In the genomic region with DNA sequence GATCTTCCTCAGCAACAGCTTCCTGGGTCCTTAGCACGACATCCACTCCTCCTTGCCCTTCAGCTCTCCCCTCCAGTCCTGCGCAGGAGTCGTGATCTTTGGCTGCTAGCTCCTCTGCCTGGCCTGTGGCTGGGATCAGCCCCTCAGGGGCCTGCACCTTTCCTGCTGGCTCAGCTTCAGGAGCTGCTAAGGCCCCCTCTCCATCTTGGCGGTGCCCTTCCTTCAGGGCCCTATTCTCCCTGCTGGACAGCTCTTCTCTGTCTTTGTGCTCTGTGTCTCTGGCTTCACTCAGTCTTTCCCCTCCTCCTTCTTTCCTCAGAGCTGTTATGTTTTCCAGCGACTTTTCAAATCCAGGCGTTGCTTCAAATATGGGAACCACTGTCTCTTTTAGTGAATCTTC, we compare ENCODE assay signal across 18 cellular contexts. TPM values are rescaled to one million over a fixed set of nuclear protein-coding genes. Genes with fewer than 3 reads are reported as not detected.
DNase-seq lines count a peak whose midpoint lies in the region; ATAC-seq, FAIRE-seq and TF ChIP-seq lines count a peak whose summit lies in the region.
"Had no signal": no experiment of that assay in that cellular context is flagged by ENCODE, and none has a peak within 500 bp of the region (broad histone marks: within the 10 kb centered on the region; RNA-seq: fewer than 3 reads in every experiment).

No MANE protein-coding gene starts in this region.

- H2AFZ ChIP-seq in HepG2 (ENCODE audit: low read length) = no peak overlapping the region

- H3K4me1 ChIP-seq in HepG2 (ENCODE audit: insufficient read depth, low read length) = no peaks in the 10 kb centered on the region
- H3K4me1 ChIP-seq in small intestine (ENCODE audit: control insufficient read depth in 2 of 2, insufficient read depth in 1 of 2, low read depth in 1 of 2, low read length in 1 of 2) = no peaks in the 10 kb centered on the region
- H3K4me1 ChIP-seq: HAP-1 had no signal

- H3K27me3 Mint-ChIP-seq in WTC11 (ENCODE audit: low read depth) = no peaks in the 10 kb centered on the region
- H3K27me3 Mint-ChIP-seq in stimulated activated memory B cell treated with anti-CD40 and anti-IgM and Interleukin-4, amounts not matched to agents 10 μg/mL and 1 μg/mL and 100 μg/mL, for 72 hours = no peaks in the 10 kb centered on the region

- no peak for TF ChIP-seq EP300 in Ishikawa (IDR thresholded peaks at IDR 0.05; ENCODE audit: borderline replicate concordance)
- no peak for TF ChIP-seq EP300 in HepG2 (IDR thresholded peaks at IDR 0.05; ENCODE audit: low read depth in 2 of 2, low read length in 2 of 2)
- TF ChIP-seq EP300 in HepG2 (CRISPR knock-in tag; IDR thresholded peaks at IDR 0.05; ENCODE audit: borderline replicate concordance) = no peak

- H3K9me3 ChIP-seq in HepG2 (ENCODE audit: low read length) (no peaks in the 10 kb centered on the region), small intestine (ENCODE audit: control insufficient read depth, low read depth) (no peaks in the 10 kb centered on the region)
- H3K9me3 ChIP-seq: HAP-1 had no signal

- no peaks in the 10 kb centered on the region for H3K36me3 Mint-ChIP-seq in WTC11
- H3K36me3 Mint-ChIP-seq in stimulated activated memory B cell treated with anti-CD40 and anti-IgM and Interleukin-4, amounts not matched to agents 10 μg/mL and 1 μg/mL and 100 μg/mL, for 72 hours = no peaks in the 10 kb centered on the region

- H3K36me3 ChIP-seq in HepG2 (replicated peaks in 1 of 2; ENCODE audit: control insufficient read depth in 1 of 2, insufficient read depth in 2 of 2, low read length in 2 of 2) (no peaks in the 10 kb centered on the region), small intestine (ENCODE audit: control insufficient read depth in 2 of 2, insufficient read depth in 2 of 2, low read length in 2 of 2) (no peaks in the 10 kb centered on the region)
- H3K36me3 ChIP-seq: HAP-1 had no signal

- FAIRE-seq in HepG2 (lab: Jason Lieb, UNC) = no peak
- no peak for FAIRE-seq in small intestine (lab: Jason Lieb, UNC)
- FAIRE-seq: K562 had no signal

- CTCF ChIA-PET in WTC11 (lab: Charles Lee) (interaction anchor here (1.0 kb wide), 1 partner anchor 68 kb away, joined by 4 read pairs; no protein-coding TSS in a partner anchor), HepG2 (lab: Yijun Ruan, JAX; ENCODE audit: low intra/inter-chr PET ratio, low total read pairs) (no interaction called here)

- no peak for TF ChIP-seq CTCF in WTC11 (IDR thresholded peaks at IDR 0.05)
- no peak for TF ChIP-seq CTCF in HepG2 (CRISPR knock-in tag; IDR thresholded peaks at IDR 0.05)

- H3K4me2 ChIP-seq in HepG2 (ENCODE audit: low read depth, low read length) = no peak overlapping the region

- no TSS peak for BruUV-seq in HepG2 (replicated peaks; lab: Mats Ljungman, UMichigan)

- ATAC-seq in WTC11 (peak; percentile 66), HepG2 (peak; percentile 44), GM18520 (IDR thresholded peaks at IDR 0.05; ENCODE audit: unreplicated experiment) (no peak)
- peak; percentile 34 for ATAC-seq in stimulated activated memory B cell treated with anti-CD40 and anti-IgM and Interleukin-4, amounts not matched to agents 10 μg/mL and 1 μg/mL and 100 μg/mL, for 72 hours
- ATAC-seq: K562, Panc1 had no signal

- no peak overlapping the region for H3K4me3 Mint-ChIP-seq in WTC11
- no peak overlapping the region for H3K4me3 Mint-ChIP-seq in stimulated activated memory B cell treated with anti-CD40 and anti-IgM and Interleukin-4, amounts not matched to agents 10 μg/mL and 1 μg/mL and 100 μg/mL, for 72 hours

- in situ Hi-C loops in HepG2 (cut with HindIII; ENCODE audit: extremely low pct_ligation_motif_present, low pct_unique_long_range_greater_than_20kb) = no loop called here

- no peak overlapping the region for H3K27ac Mint-ChIP-seq in WTC11
- H3K27ac Mint-ChIP-seq in stimulated activated memory B cell treated with anti-CD40 and anti-IgM and Interleukin-4, amounts not matched to agents 10 μg/mL and 1 μg/mL and 100 μg/mL, for 72 hours = no peak overlapping the region

- H3K27me3 ChIP-seq in HepG2 (ENCODE audit: control insufficient read depth in 1 of 2, insufficient read depth in 2 of 2, low read length in 2 of 2) (peaks cover 0 to 10% of the 10 kb centered on the region in 2 experiments; a peak in 2 of 5 replicates), small intestine (ENCODE audit: control insufficient read depth in 2 of 2, insufficient read depth in 2 of 2, low read length in 2 of 2) (no peaks in the 10 kb centered on the region)

- H3K9me3 Mint-ChIP-seq in WTC11 = no peaks in the 10 kb centered on the region
- H3K9me3 Mint-ChIP-seq in stimulated activated memory B cell treated with anti-CD40 and anti-IgM and Interleukin-4, amounts not matched to agents 10 μg/mL and 1 μg/mL and 100 μg/mL, for 72 hours = no peaks in the 10 kb centered on the region

- TF ChIP-seq POLR2A in HepG2 (IDR thresholded peaks at IDR 0.05; ENCODE audit: insufficient read depth in 1 of 2, low read depth in 2 of 2, low read length in 2 of 2) = no peak

- no peak for TF ChIP-seq RAD21 in Ishikawa (IDR thresholded peaks at IDR 0.05; ENCODE audit: low read depth)
- no peak for TF ChIP-seq RAD21 in HepG2 (CRISPR knock-in tag; IDR thresholded peaks at IDR 0.05)

- H3K4me3 ChIP-seq in HepG2 (replicated peaks in 1 of 3; ENCODE audit: insufficient read depth in 1 of 3, low read depth in 2 of 3, low read length in 3 of 3) (no peak overlapping the region), small intestine (ENCODE audit: low read depth in 1 of 2, low read length in 2 of 2) (no peak overlapping the region)
- H3K4me3 ChIP-seq: HAP-1, K562 had no signal

- H4K20me1 ChIP-seq in HepG2 (ENCODE audit: insufficient read depth, low read length) = no peaks in the 10 kb centered on the region

- POLR2A ChIA-PET in WTC11 (lab: Charles Lee) (interaction anchor here (0.9 kb wide), 1 partner anchor 38 kb away, joined by 3 read pairs; no protein-coding TSS in a partner anchor), HepG2 (lab: Yijun Ruan, JAX) (no interaction called here)

- H3K4me1 Mint-ChIP-seq in WTC11 = no peaks in the 10 kb centered on the region
- no peaks in the 10 kb centered on the region for H3K4me1 Mint-ChIP-seq in stimulated activated memory B cell treated with anti-CD40 and anti-IgM and Interleukin-4, amounts not matched to agents 10 μg/mL and 1 μg/mL and 100 μg/mL, for 72 hours

- H3K27ac ChIP-seq in HepG2 (ENCODE audit: extremely low read length, insufficient read depth, low read length) (no peak overlapping the region), small intestine (ENCODE audit: low read depth in 1 of 2, low read length in 1 of 2) (no peak overlapping the region)
- H3K27ac ChIP-seq: C4-2B had no signal

- no peaks in the 10 kb centered on the region for H3K79me2 ChIP-seq in HepG2 (ENCODE audit: insufficient read depth, low read length)

- DNase-seq in WTC11 (ENCODE audit: low spot score) = peak; percentile 13
- DNase-seq in HepG2 (ENCODE audit: low spot score) = no peak
- no peak for DNase-seq in small intestine
- no peak for DNase-seq in DMS114 treated with DMSO at 0.1 percent for 48 hours (lab: John Stamatoyannopoulos, UW; ENCODE audit: unreplicated experiment)
- DNase-seq: NCI-H1417, NCI-H187 treated with DMSO at 0.1 percent for 48 hours, NCI-H774, Right ventricle myocardium superior had no signal

- intact Hi-C loops in HepG2 (cut with micrococcal nuclease; ENCODE audit: unreplicated experiment) = no loop called here

- WGBS in HepG2 (ENCODE audit: low lambda C conversion rate) = 18% methylated on average over 6 of the region's 6 CpGs
- WGBS in small intestine, 3 donors = 69 to 74% (median 70%) methylated on average over 6 of the region's 6 CpGs

- no peak overlapping the region for H3K9ac ChIP-seq in HepG2 (ENCODE audit: insufficient read depth, low read depth, low read length)

TF ChIP-seq in Ishikawa, 13 proteins besides CTCF, POLR2A, EP300 and RAD21 (continues in another document):
- TF ChIP-seq FOXM1 (IDR thresholded peaks at IDR 0.05; ENCODE audit: borderline replicate concordance, low read depth) = no peak

TF ChIP-seq in WTC11, 78 proteins besides CTCF, POLR2A, EP300 and RAD21 (continues in another document):
- TF ChIP-seq JAZF1 (CRISPR knock-in tag; IDR thresholded peaks at IDR 0.05) = no peak

TF ChIP-seq in HepG2, 621 proteins besides CTCF, POLR2A, EP300 and RAD21 (continues in another document):
- no peak for TF ChIP-seq ZKSCAN1 (IDR thresholded peaks at IDR 0.05; ENCODE audit: low read length)
- no peak for TF ChIP-seq TAF1 (CRISPR knock-in tag; IDR thresholded peaks at IDR 0.05)
- TF ChIP-seq MBD4 (IDR thresholded peaks at IDR 0.05; ENCODE audit: borderline replicate concordance, low read length) = no peak
- no peak for TF ChIP-seq EEA1 (CRISPR knock-in tag; IDR thresholded peaks at IDR 0.05; ENCODE audit: borderline replicate concordance)
- no peak for TF ChIP-seq HNRNPUL1 (IDR thresholded peaks at IDR 0.05; ENCODE audit: low read depth, low read length)
- no peak for TF ChIP-seq GABPB1 (CRISPR knock-in tag; IDR thresholded peaks at IDR 0.05)

RNA-seq across cellular contexts. Expression of gene LRRC53, which starts 59.5 kb away (rescaled TPM):
- total RNA-seq in WTC11 (2021) = not detected in 3 replicates
- total RNA-seq in HepG2 (2016; rRNA removed; fragmentation: Illumina TruSeq; extraction: Trizol) = not detected in 2 replicates
- not detected in 2 replicates for total RNA-seq in HepG2 (2016; cell fraction: cytosol; rRNA removed; fragmentation: Illumina TruSeq; extraction: Trizol; ENCODE audit: low read depth)
- not detected in 2 replicates for total RNA-seq in HepG2 (2016; cell fraction: insoluble cytoplasmic fraction; rRNA removed; fragmentation: Illumina TruSeq; extraction: Trizol)
- total RNA-seq in HepG2 (2016; cell fraction: membrane; rRNA removed; fragmentation: Illumina TruSeq; extraction: Trizol) = not detected in 2 replicates
- total RNA-seq in HepG2 (2016; cell fraction: nucleus; rRNA removed; fragmentation: Illumina TruSeq; extraction: Trizol) = not detected in 2 replicates
- polyA plus RNA-seq in HepG2 (2011; rRNA removed) = not detected in 2 replicates
- not detected in 2 replicates for polyA plus RNA-seq in HepG2 (2011; cell fraction: cytosol; rRNA removed)
- polyA plus RNA-seq in HepG2 (2011; cell fraction: nucleus; rRNA removed) = not detected in 2 replicates
- polyA plus RNA-seq in HepG2 (2012) = not detected in 2 replicates
- not detected in 2 replicates for polyA plus RNA-seq in HepG2 (2016; cell fraction: cytosol; fragmentation: Illumina TruSeq; extraction: Trizol; ENCODE audit: low read depth)
- polyA plus RNA-seq in HepG2 (2016; cell fraction: insoluble cytoplasmic fraction; fragmentation: Illumina TruSeq; extraction: Trizol; ENCODE audit: low read depth) = not detected in 2 replicates
- not detected in 2 replicates for polyA plus RNA-seq in HepG2 (2016; cell fraction: membrane; fragmentation: Illumina TruSeq; extraction: Trizol; ENCODE audit: low read depth)
- not detected in 2 replicates for polyA plus RNA-seq in HepG2 (2016; cell fraction: nucleus; fragmentation: Illumina TruSeq; extraction: Trizol; ENCODE audit: insufficient read depth, low read depth)
- polyA minus RNA-seq in HepG2 (2011; rRNA and poly(A)+ RNA removed; ENCODE audit: low replicate concordance) = not detected in 2 replicates
- polyA minus RNA-seq in HepG2 (2011; cell fraction: cytosol; rRNA and poly(A)+ RNA removed) = not detected in 2 replicates
- polyA minus RNA-seq in HepG2 (2011; cell fraction: nucleus; rRNA and poly(A)+ RNA removed) = not detected in 2 replicates
- not detected for polyA plus RNA-seq in small intestine
- total RNA-seq: A673, HT1080, K562, NCI-H460, Right ventricle myocardium superior had no signal
- polyA plus RNA-seq: K562 had no signal
